6 cellular contexts compared by ENCODE assay signal in the genomic region with DNA sequence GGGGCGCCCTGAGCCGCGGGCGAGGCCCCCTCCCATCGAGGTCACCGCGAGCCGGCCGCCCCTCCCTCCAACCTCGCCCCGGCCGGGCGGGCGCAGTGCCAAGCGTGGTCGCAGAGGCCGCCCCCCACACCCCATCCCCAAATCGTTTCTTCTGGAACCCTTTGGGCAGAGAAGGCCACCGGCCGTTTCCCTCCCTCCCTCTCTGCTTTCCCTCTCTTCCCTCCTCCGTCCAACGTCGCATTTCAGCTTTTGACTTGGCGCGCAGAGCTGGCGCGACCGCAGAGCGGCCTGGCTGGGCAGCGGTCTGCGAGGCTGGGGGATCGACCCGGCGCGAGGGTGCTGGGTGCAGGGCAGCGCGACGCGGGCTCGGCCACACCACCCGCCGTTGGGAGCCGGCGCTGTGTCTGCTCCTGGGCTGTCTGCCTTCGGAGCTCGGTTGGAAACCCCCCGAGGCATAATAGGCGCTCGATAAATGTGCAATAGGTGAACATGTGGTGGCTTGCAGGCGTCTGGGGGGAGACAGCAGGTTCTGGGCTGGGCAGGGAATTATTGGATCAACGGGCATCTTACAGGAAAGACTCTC. TPM values are rescaled to one million over a fixed set of nuclear protein-coding genes. Genes with fewer than 3 reads are reported as not detected.
A peak's percentile ranks its signal among the peaks of the same experiment; 100 is the strongest.
DNase-seq lines count a peak whose midpoint lies in the region; ATAC-seq and TF ChIP-seq lines count a peak whose summit lies in the region.

No MANE protein-coding gene starts in this region.

- intact Hi-C loops in HCT116 (cut with micrococcal nuclease), result no loop called here

- no TSS peak for BruUV-seq in HCT116 (replicated peaks; lab: Mats Ljungman, UMichigan)

- TF ChIP-seq RAD21 in HCT116 (IDR thresholded peaks at IDR 0.05; ENCODE audit: low read depth), result no peak

- H3K9me3 ChIP-seq in HCT116 (ENCODE audit: control insufficient read depth in 1 of 2, insufficient read depth in 1 of 2, low read depth in 1 of 2, low read length in 2 of 2), result no peaks in the 10 kb centered on the region

- TF ChIP-seq CTCF in HCT116 (IDR thresholded peaks at IDR 0.05 in 2 of 3, conservative IDR thresholded peaks at IDR 0.05 in 1 of 3; ENCODE audit: borderline replicate concordance in 1 of 3, insufficient read depth in 1 of 3, low read depth in 2 of 3, low read length in 2 of 3) (no peak), kidney epithelial cell (IDR thresholded peaks at IDR 0.05; ENCODE audit: insufficient read depth, low read length, poor library complexity, severe bottlenecking) (no peak)

- TF ChIP-seq POLR2A in HCT116 (IDR thresholded peaks at IDR 0.05; ENCODE audit: borderline replicate concordance, extremely low read depth, insufficient read depth, insufficient read length), result no peak

- H3K4me2 ChIP-seq in HCT116 (ENCODE audit: low read length), result peak overlapping the region; percentile 95

- no peaks in the 10 kb centered on the region for H3K9me2 ChIP-seq in HCT116 (ENCODE audit: insufficient read depth)

- POLR2A ChIA-PET in HCT116 (lab: Charles Lee), result interaction anchor here (0.7 to 2.1 kb wide), 2 partner anchors 9 to 390 kb away, joined by 5 to 9 read pairs; a partner anchor contains a TSS

- RAD21 ChIA-PET in HCT116 (lab: Charles Lee; ENCODE audit: low non-redundant PET in 1 of 2, low total read pairs in 2 of 2, uncharacterized antibody in 2 of 2, unreplicated experiment in 2 of 2), result interaction anchor here in 1 of 2 experiments (0.7 kb wide), 2 partner anchors 9 to 120 kb away, joined by 5 read pairs; no protein-coding TSS in a partner anchor

- H3K27ac ChIP-seq in HCT116 (ENCODE audit: low read depth, low read length), result peak overlapping the region; percentile 81; the same call in 1 of the 2 replicates

- CTCF ChIA-PET in HCT116 (lab: Charles Lee), result no interaction called here

- peak overlapping the region; percentile 39 to 61 for H3K4me3 ChIP-seq in HCT116 (replicated peaks in 1 of 2; ENCODE audit: low read depth in 1 of 2, low read length in 2 of 2)
- peak overlapping the region; percentile 37 for H3K4me3 ChIP-seq in kidney epithelial cell (ENCODE audit: low read depth, low read length)

- no peaks in the 10 kb centered on the region for H4K20me1 ChIP-seq in HCT116 (ENCODE audit: insufficient read depth)

- peaks cover 28 to 52% of the 10 kb centered on the region in 2 experiments for H3K4me1 ChIP-seq in HCT116 (ENCODE audit: control insufficient read depth in 1 of 2, insufficient read depth in 2 of 2, low read length in 2 of 2)

- ATAC-seq in HCT116 (peak; percentile 18), SK-N-SH treated with all-trans-retinoic acid at 6 μM for 48 hours (peak; percentile 32), GM19397 (IDR thresholded peaks at IDR 0.05; ENCODE audit: unreplicated experiment) (no peak), HG02678 (IDR thresholded peaks at IDR 0.05; ENCODE audit: unreplicated experiment) (no peak), GM18502 (IDR thresholded peaks at IDR 0.05; ENCODE audit: poor library complexity, unreplicated experiment) (no peak)

- H3K27me3 ChIP-seq in HCT116 (ENCODE audit: insufficient read depth, low read length) (no peaks in the 10 kb centered on the region), kidney epithelial cell (ENCODE audit: control insufficient read depth, insufficient read depth, low read length) (peaks cover 13% of the 10 kb centered on the region)

- DNase-seq in HCT116 (ENCODE audit: low read depth, low spot score), result no peak
- no peak for DNase-seq in kidney epithelial cell (ENCODE audit: low read depth)

- no peaks in the 10 kb centered on the region for H3K79me2 ChIP-seq in HCT116 (ENCODE audit: insufficient read depth, low read length)

- peak overlapping the region; percentile 83 for H3K9ac ChIP-seq in HCT116 (ENCODE audit: low read length)

- H2AFZ ChIP-seq in HCT116 (ENCODE audit: low read depth, low read length, poor library complexity, severe bottlenecking), result no peak overlapping the region

- no peaks in the 10 kb centered on the region for H3K36me3 ChIP-seq in HCT116 (ENCODE audit: control insufficient read depth in 1 of 2, insufficient read depth in 2 of 2, low read length in 2 of 2)
- H3K36me3 ChIP-seq in kidney epithelial cell (ENCODE audit: control insufficient read depth, insufficient read depth, low read length), result no peaks in the 10 kb centered on the region

TF ChIP-seq in HCT116, 20 proteins besides CTCF, POLR2A, EP300 and RAD21:
- TF ChIP-seq SRF (IDR thresholded peaks at IDR 0.05; ENCODE audit: low read depth) (no peak), EGR1 (IDR thresholded peaks at IDR 0.05; ENCODE audit: low read depth) (no peak), FOSL1 (IDR thresholded peaks at IDR 0.05; ENCODE audit: low read depth) (no peak), SP1 (IDR thresholded peaks at IDR 0.05; ENCODE audit: low read depth) (no peak), ZFX (IDR thresholded peaks at IDR 0.05) (peak; percentile 44; the same call in 1 of the 2 replicates)
- TF ChIP-seq, protein P1, sequence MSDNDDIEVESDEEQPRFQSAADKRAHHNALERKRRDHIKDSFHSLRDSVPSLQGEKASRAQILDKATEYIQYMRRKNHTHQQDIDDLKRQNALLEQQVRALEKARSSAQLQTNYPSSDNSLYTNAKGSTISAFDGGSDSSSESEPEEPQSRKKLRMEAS (IDR thresholded peaks at IDR 0.05), result no peak

TF ChIP-seq in SK-N-SH treated with all-trans-retinoic acid at 6 μM for 48 hours, 23 proteins besides CTCF, POLR2A, EP300 and RAD21 (continues in another document):
- TF ChIP-seq TCF4 (CRISPR knock-in tag; IDR thresholded peaks at IDR 0.05; ENCODE audit: borderline replicate concordance), result no peak
- no peak for TF ChIP-seq ISL1 (CRISPR knock-in tag; IDR thresholded peaks at IDR 0.05)
- TF ChIP-seq, protein P2, sequence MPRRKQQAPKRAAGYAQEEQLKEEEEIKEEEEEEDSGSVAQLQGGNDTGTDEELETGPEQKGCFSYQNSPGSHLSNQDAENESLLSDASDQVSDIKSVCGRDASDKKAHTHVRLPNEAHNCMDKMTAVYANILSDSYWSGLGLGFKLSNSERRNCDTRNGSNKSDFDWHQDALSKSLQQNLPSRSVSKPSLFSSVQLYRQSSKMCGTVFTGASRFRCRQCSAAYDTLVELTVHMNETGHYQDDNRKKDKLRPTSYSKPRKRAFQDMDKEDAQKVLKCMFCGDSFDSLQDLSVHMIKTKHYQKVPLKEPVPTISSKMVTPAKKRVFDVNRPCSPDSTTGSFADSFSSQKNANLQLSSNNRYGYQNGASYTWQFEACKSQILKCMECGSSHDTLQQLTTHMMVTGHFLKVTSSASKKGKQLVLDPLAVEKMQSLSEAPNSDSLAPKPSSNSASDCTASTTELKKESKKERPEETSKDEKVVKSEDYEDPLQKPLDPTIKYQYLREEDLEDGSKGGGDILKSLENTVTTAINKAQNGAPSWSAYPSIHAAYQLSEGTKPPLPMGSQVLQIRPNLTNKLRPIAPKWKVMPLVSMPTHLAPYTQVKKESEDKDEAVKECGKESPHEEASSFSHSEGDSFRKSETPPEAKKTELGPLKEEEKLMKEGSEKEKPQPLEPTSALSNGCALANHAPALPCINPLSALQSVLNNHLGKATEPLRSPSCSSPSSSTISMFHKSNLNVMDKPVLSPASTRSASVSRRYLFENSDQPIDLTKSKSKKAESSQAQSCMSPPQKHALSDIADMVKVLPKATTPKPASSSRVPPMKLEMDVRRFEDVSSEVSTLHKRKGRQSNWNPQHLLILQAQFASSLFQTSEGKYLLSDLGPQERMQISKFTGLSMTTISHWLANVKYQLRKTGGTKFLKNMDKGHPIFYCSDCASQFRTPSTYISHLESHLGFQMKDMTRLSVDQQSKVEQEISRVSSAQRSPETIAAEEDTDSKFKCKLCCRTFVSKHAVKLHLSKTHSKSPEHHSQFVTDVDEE (CRISPR knock-in tag; IDR thresholded peaks at IDR 0.05), result no peak
- TF ChIP-seq RARB (CRISPR knock-in tag; IDR thresholded peaks at IDR 0.05), result no peak
- TF ChIP-seq ZNF565 (CRISPR knock-in tag; conservative IDR thresholded peaks at IDR 0.05; ENCODE audit: low read depth), result no peak
- no peak for TF ChIP-seq TOX (CRISPR knock-in tag; IDR thresholded peaks at IDR 0.05; ENCODE audit: borderline replicate concordance)
- TF ChIP-seq ZC3H10 (CRISPR knock-in tag; IDR thresholded peaks at IDR 0.05), result no peak
- TF ChIP-seq ZNF70 (CRISPR knock-in tag; IDR thresholded peaks at IDR 0.05), result no peak
- TF ChIP-seq BACH2 (CRISPR knock-in tag; IDR thresholded peaks at IDR 0.05; ENCODE audit: borderline replicate concordance), result no peak
- TF ChIP-seq, protein P3, sequence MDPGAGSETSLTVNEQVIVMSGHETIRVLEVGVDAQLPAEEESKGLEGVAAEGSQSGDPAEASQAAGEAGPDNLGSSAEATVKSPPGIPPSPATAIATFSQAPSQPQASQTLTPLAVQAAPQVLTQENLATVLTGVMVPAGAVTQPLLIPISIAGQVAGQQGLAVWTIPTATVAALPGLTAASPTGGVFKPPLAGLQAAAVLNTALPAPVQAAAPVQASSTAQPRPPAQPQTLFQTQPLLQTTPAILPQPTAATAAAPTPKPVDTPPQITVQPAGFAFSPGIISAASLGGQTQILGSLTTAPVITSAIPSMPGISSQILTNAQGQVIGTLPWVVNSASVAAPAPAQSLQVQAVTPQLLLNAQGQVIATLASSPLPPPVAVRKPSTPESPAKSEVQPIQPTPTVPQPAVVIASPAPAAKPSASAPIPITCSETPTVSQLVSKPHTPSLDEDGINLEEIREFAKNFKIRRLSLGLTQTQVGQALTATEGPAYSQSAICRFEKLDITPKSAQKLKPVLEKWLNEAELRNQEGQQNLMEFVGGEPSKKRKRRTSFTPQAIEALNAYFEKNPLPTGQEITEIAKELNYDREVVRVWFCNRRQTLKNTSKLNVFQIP (CRISPR knock-in tag; IDR thresholded peaks at IDR 0.05; ENCODE audit: borderline replicate concordance, low read depth), result no peak
- TF ChIP-seq ARNTL (CRISPR knock-in tag; IDR thresholded peaks at IDR 0.05; ENCODE audit: borderline replicate concordance, low read depth), result no peak
- TF ChIP-seq OSR1 (CRISPR knock-in tag; IDR thresholded peaks at IDR 0.05), result no peak
- no peak for TF ChIP-seq ZFP3 (CRISPR knock-in tag; IDR thresholded peaks at IDR 0.05)
- no peak for TF ChIP-seq SNAI2 (CRISPR knock-in tag; IDR thresholded peaks at IDR 0.05)
- no peak for TF ChIP-seq PPARA (CRISPR knock-in tag; IDR thresholded peaks at IDR 0.05; ENCODE audit: borderline replicate concordance)

RNA-seq across cellular contexts. Expression of a gene that starts 2.9 kb away (rescaled TPM):
- total RNA-seq in HCT116 (2021; ENCODE audit: unreplicated experiment) (0.30 TPM), kidney epithelial cell (0.17 and 0.41 TPM in 2 replicates)
- 0.17 TPM in 1 of 2 replicates, not detected in the other for polyA plus RNA-seq in HCT116 (2012)

RNA-seq across cellular contexts. Expression of a gene that starts 6.7 kb away (rescaled TPM):
- total RNA-seq in HCT116 (2021; ENCODE audit: unreplicated experiment), result 24.6 TPM
- 8.2 and 8.4 TPM in 2 replicates for polyA plus RNA-seq in HCT116 (2012)
- 14.5 and 15.9 TPM in 2 replicates for total RNA-seq in kidney epithelial cell

RNA-seq across cellular contexts. Expression of a gene that starts 8.3 kb away (rescaled TPM):
- total RNA-seq in HCT116 (2021; ENCODE audit: unreplicated experiment) (26.5 TPM), kidney epithelial cell (12.0 and 14.2 TPM in 2 replicates)
- polyA plus RNA-seq in HCT116 (2012), result 13.4 and 16.8 TPM in 2 replicates

RNA-seq across cellular contexts. Expression of a gene that starts 39.0 kb away (rescaled TPM):
- total RNA-seq in HCT116 (2021; ENCODE audit: unreplicated experiment) (60.8 TPM), kidney epithelial cell (7.4 and 8.6 TPM in 2 replicates)
- 47.1 and 51.9 TPM in 2 replicates for polyA plus RNA-seq in HCT116 (2012)

RNA-seq across cellular contexts. Expression of a gene that starts 45.5 kb away (rescaled TPM):
- total RNA-seq in HCT116 (2021; ENCODE audit: unreplicated experiment), result 187 TPM
- 186 and 193 TPM in 2 replicates for polyA plus RNA-seq in HCT116 (2012)
- 79.1 and 139 TPM in 2 replicates for total RNA-seq in kidney epithelial cell

Comparison
In these comparisons a context has a peak if more than half of its experiments do, and no peak if none do; other contexts are left out.
1. ATAC-seq: peak in HCT116 (single experiment) and SK-N-SH treated with all-trans-retinoic acid at 6 μM for 48 hours (single experiment); none in GM19397 (single experiment), HG02678 (single experiment) and GM18502 (single experiment).